15 cellular contexts compared by ENCODE assay signal in the genomic region with DNA sequence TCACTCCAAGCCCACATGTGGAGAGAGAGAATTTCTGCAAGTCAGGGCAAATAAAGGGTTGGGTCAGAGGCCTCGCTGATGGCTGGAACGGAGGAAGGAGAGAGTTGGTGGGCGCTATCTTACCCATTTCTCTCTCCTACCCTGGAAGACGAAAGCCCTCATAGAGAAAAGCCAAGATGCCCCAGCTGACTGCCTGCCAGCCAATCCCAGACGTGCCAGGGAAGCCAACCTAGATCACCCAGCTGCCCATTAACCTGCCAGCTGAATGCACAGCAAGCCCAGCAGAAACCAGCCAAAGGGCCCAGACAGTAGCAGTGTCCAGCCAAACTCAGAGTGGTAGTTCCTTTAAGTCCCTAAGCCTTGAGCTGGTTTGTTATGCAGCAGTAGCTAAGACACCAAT.
DNase-seq lines count a peak whose midpoint lies in the region; ATAC-seq and TF ChIP-seq lines count a peak whose summit lies in the region.
"Had no signal": no experiment of that assay in that cellular context is flagged by ENCODE, and none has a peak within 500 bp of the region (broad histone marks: within the 10 kb centered on the region; RNA-seq: fewer than 3 reads in every experiment).

No MANE protein-coding gene starts in this region.

- H3K4me1 Mint-ChIP-seq in endodermal cell: no peaks in the 10 kb centered on the region
- H3K4me1 Mint-ChIP-seq in naive thymus-derived CD8-positive, alpha-beta T cell: no peaks in the 10 kb centered on the region
- H3K4me1 Mint-ChIP-seq: CD4-positive, CD25-positive, alpha-beta regulatory T cell had no signal

- no peak for TF ChIP-seq CTCF in A673 (conservative IDR thresholded peaks at IDR 0.05; ENCODE audit: low read depth, low read length)
- TF ChIP-seq CTCF in Panc1 (IDR thresholded peaks at IDR 0.05): no peak
- TF ChIP-seq CTCF in endodermal cell (conservative IDR thresholded peaks at IDR 0.05): no peak

- intact Hi-C loops in A673 (cut with micrococcal nuclease; ENCODE audit: unreplicated experiment) (loop anchor here (10.0 kb wide), 1 partner anchor 1174 kb away; no protein-coding TSS in a partner anchor), Panc1 (cut with micrococcal nuclease; ENCODE audit: unreplicated experiment) (no loop called here)

- no peak overlapping the region for H3K9ac ChIP-seq in endodermal cell (ENCODE audit: extremely low read depth, low read length, poor library complexity, severe bottlenecking)
- H3K9ac ChIP-seq: BLaER1 treated with 17β-estradiol and CSF1 and Interleukin-3, amounts not matched to agents 10 nM and 100 nM had no signal

- H3K36me3 ChIP-seq in A673 (ENCODE audit: insufficient read depth, low read length, poor library complexity, severe bottlenecking): no peaks in the 10 kb centered on the region
- H3K36me3 ChIP-seq in Panc1 (ENCODE audit: control insufficient read depth, insufficient read depth, low read length): no peaks in the 10 kb centered on the region
- no peaks in the 10 kb centered on the region for H3K36me3 ChIP-seq in endodermal cell (ENCODE audit: control insufficient read depth, insufficient read depth, low read length)
- H3K36me3 ChIP-seq: BLaER1 treated with 17β-estradiol and CSF1 and Interleukin-3, amounts not matched to agents 10 nM and 100 nM had no signal

- POLR2A ChIA-PET in A673 (lab: Charles Lee; ENCODE audit: low non-redundant PET) (no interaction called here), Panc1 (lab: Charles Lee) (no interaction called here)
- POLR2A ChIA-PET in naive thymus-derived CD8-positive, alpha-beta T cell (lab: Charles Lee): no interaction called here

- H3K27ac Mint-ChIP-seq in endodermal cell: no peak overlapping the region
- peak overlapping the region in 1 of 10 donors; percentile 34 for H3K27ac Mint-ChIP-seq in naive thymus-derived CD8-positive, alpha-beta T cell

- no peaks in the 10 kb centered on the region for H3K9me3 Mint-ChIP-seq in endodermal cell
- H3K9me3 Mint-ChIP-seq in naive thymus-derived CD8-positive, alpha-beta T cell: peaks cover 0 to 3% (median 0%) of the 10 kb centered on the region in 9 donors

- H3K27ac ChIP-seq in A673 (ENCODE audit: low read depth, low read length, poor library complexity, severe bottlenecking) (peak overlapping the region; percentile 70), Panc1 (ENCODE audit: low read length) (no peak overlapping the region), endodermal cell (ENCODE audit: low read depth, low read length) (no peak overlapping the region), substantia nigra (ENCODE audit: low read depth, low read length, poor library complexity, severe bottlenecking) (no peak overlapping the region)
- H3K27ac ChIP-seq: BLaER1 treated with 17β-estradiol and CSF1 and Interleukin-3, amounts not matched to agents 10 nM and 100 nM had no signal

- no peak overlapping the region for H3K4me3 Mint-ChIP-seq in endodermal cell
- H3K4me3 Mint-ChIP-seq in naive thymus-derived CD8-positive, alpha-beta T cell: no peak overlapping the region

- DNase-seq in A673 (ENCODE audit: low spot score): no peak
- DNase-seq in Panc1 (ENCODE audit: low read depth, low spot score): no peak
- peak; percentile 47 for DNase-seq in endodermal cell
- DNase-seq in mesenteric fat pad (ENCODE audit: low spot score): peak; percentile 47
- DNase-seq in NOMO-1 treated with dmso at 0.1 percent for 144 hours (lab: John Stamatoyannopoulos, UW; ENCODE audit: unreplicated experiment): no peak
- DNase-seq in substantia nigra (lab: John Stamatoyannopoulos, UW): no peak
- no peak for DNase-seq in stimulated activated CD4-positive, alpha-beta T cell treated with anti-CD3 and anti-CD28 coated beads, Interleukin-4, amount 100 ng/mL, for 1 hour
- DNase-seq in naive thymus-derived CD8-positive, alpha-beta T cell: no peak
- DNase-seq: 8988T; ACHN; CD4-positive, CD25-positive, alpha-beta regulatory T cell; DMS 273 treated with DMSO at 0.1 percent for 48 hours had no signal

- H3K36me3 Mint-ChIP-seq in endodermal cell (ENCODE audit: low read depth): no peaks in the 10 kb centered on the region
- no peaks in the 10 kb centered on the region for H3K36me3 Mint-ChIP-seq in naive thymus-derived CD8-positive, alpha-beta T cell
- H3K36me3 Mint-ChIP-seq: CD4-positive, CD25-positive, alpha-beta regulatory T cell had no signal

- BruUV-seq in A673 (replicated peaks; lab: Mats Ljungman, UMichigan) (no TSS peak), Panc1 (replicated peaks; lab: Mats Ljungman, UMichigan) (no TSS peak)

- H3K27me3 ChIP-seq in A673 (replicated peaks; ENCODE audit: insufficient read depth, low read depth, low read length, poor library complexity) (no peaks in the 10 kb centered on the region), Panc1 (ENCODE audit: control insufficient read depth, insufficient read depth, low read length) (peaks cover 10% of the 10 kb centered on the region), endodermal cell (ENCODE audit: control insufficient read depth, insufficient read depth, low read length, poor library complexity, severe bottlenecking) (no peaks in the 10 kb centered on the region)
- H3K27me3 ChIP-seq: BLaER1 treated with 17β-estradiol and CSF1 and Interleukin-3, amounts not matched to agents 10 nM and 100 nM had no signal

- H3K27me3 Mint-ChIP-seq in endodermal cell (ENCODE audit: insufficient read depth): peaks cover 3% of the 10 kb centered on the region
- H3K27me3 Mint-ChIP-seq in naive thymus-derived CD8-positive, alpha-beta T cell: peaks cover 0 to 9% (median 0%) of the 10 kb centered on the region in 5 donors

- H3K4me1 ChIP-seq in A673 (ENCODE audit: insufficient read depth, low read length, poor library complexity, severe bottlenecking): no peaks in the 10 kb centered on the region
- no peaks in the 10 kb centered on the region for H3K4me1 ChIP-seq in Panc1 (ENCODE audit: control insufficient read depth, insufficient read depth, low read length)
- no peaks in the 10 kb centered on the region for H3K4me1 ChIP-seq in endodermal cell (ENCODE audit: control insufficient read depth, insufficient read depth, low read length)
- H3K4me1 ChIP-seq: BLaER1 treated with 17β-estradiol and CSF1 and Interleukin-3, amounts not matched to agents 10 nM and 100 nM had no signal

- CTCF ChIA-PET in A673 (lab: Charles Lee): no interaction called here
- CTCF ChIA-PET in Panc1 (lab: Charles Lee): no interaction called here

- 89 to 100% methylated on average over 2 to 5 of the region's 5 CpGs for WGBS in endodermal cell (ENCODE audit: insufficient coverage in 1 of 2, insufficient read length in 1 of 2), 2 experiments

- H3K9me3 ChIP-seq in A673 (ENCODE audit: low read depth, low read length, poor library complexity, severe bottlenecking) (no peaks in the 10 kb centered on the region), Panc1 (ENCODE audit: control insufficient read depth, insufficient read depth, low read depth, low read length) (no peaks in the 10 kb centered on the region), endodermal cell (ENCODE audit: control insufficient read depth, low read length) (no peaks in the 10 kb centered on the region)
- H3K9me3 ChIP-seq: BLaER1 treated with 17β-estradiol and CSF1 and Interleukin-3, amounts not matched to agents 10 nM and 100 nM had no signal

- in situ Hi-C loops in Panc1 (cut with HindIII; ENCODE audit: low pct_unique_long_range_greater_than_20kb, low sequenced_read_pairs): no loop called here

- H3K4me3 ChIP-seq in A673 (ENCODE audit: low read depth, low read length, poor library complexity, severe bottlenecking): no peak overlapping the region
- H3K4me3 ChIP-seq in Panc1 (ENCODE audit: low read depth in 2 of 2, low read length in 2 of 2): no peak overlapping the region
- no peak overlapping the region for H3K4me3 ChIP-seq in endodermal cell (ENCODE audit: low read length)
- H3K4me3 ChIP-seq: BLaER1 treated with 17β-estradiol and CSF1 and Interleukin-3, amounts not matched to agents 10 nM and 100 nM; GM12878 had no signal

- ATAC-seq in Panc1: 0 out of 2 replicates have a peak, but pooled peaks have one; percentile 34
- ATAC-seq in naive thymus-derived CD8-positive, alpha-beta T cell: no peak
- ATAC-seq: GM12878, HCT116 had no signal

Comparison
In these comparisons a context has a peak if more than half of its experiments do, and no peak if none do; other contexts are left out.
1. DNase-seq: peak in endodermal cell (single experiment) and mesenteric fat pad (single experiment); none in A673 (single experiment), Panc1 (single experiment), NOMO-1 treated with dmso at 0.1 percent for 144 hours (single experiment), substantia nigra (0 of 49), stimulated activated CD4-positive, alpha-beta T cell treated with anti-CD3 and anti-CD28 coated beads, Interleukin-4, amount 100 ng/mL, for 1 hour (single experiment) and naive thymus-derived CD8-positive, alpha-beta T cell (0 of 10).